ENCODE assay signal across 20 cellular contexts in the genomic region with DNA sequence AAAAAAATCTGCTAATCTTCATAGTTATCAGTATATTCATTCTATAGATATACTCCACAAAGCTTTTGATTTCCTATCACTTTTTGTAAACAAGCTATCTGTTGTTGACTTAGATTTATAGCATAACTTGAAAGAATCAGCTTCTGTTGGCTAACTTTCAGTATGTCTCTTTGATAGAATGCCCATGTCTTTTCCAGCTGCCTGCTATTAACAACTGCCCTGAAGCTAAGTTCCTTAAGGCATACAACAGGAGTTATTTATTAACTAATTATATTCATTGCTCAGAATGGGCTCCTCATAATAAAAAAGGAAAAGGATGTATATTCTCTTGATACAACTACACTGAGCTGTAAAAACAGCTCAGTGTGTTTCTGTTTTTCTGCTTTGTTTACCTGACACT.
A peak's percentile ranks its signal among the peaks of the same experiment; 100 is the strongest.
DNase-seq lines count a peak whose midpoint lies in the region; ATAC-seq, FAIRE-seq and TF ChIP-seq lines count a peak whose summit lies in the region.
"Had no signal": no experiment of that assay in that cellular context is flagged by ENCODE, and none has a peak within 500 bp of the region (broad histone marks: within the 10 kb centered on the region; RNA-seq: fewer than 3 reads in every experiment).

No MANE protein-coding gene starts in this region.

- H3K4me3 ChIP-seq in LNCaP clone FGC (ENCODE audit: low read depth, low read length): no peak overlapping the region
- H3K4me3 ChIP-seq in small intestine (ENCODE audit: low read depth in 1 of 2, low read length in 2 of 2): no peak overlapping the region

- H3K4me1 ChIP-seq in small intestine (ENCODE audit: control insufficient read depth in 2 of 2, insufficient read depth in 1 of 2, low read depth in 1 of 2, low read length in 1 of 2): no peaks in the 10 kb centered on the region

- H3K9me3 Mint-ChIP-seq in activated CD8-positive, alpha-beta T cell treated with anti-CD3 and anti-CD28 coated beads, Interleukin-2, amount 10 ng/mL, durations not matched to agents 7 days and 5 days (ENCODE audit: insufficient read depth): no peaks in the 10 kb centered on the region
- H3K9me3 Mint-ChIP-seq: H9 had no signal

- FAIRE-seq in small intestine (lab: Jason Lieb, UNC): no peak
- FAIRE-seq: A204.1, D721Med, H1, HepG2 had no signal

- POLR2A ChIA-PET in activated CD8-positive, alpha-beta T cell treated with anti-CD3 and anti-CD28 coated beads, Interleukin-2, amount 10 ng/mL, durations not matched to agents 7 days and 5 days (lab: Charles Lee): no interaction called here

- no peaks in the 10 kb centered on the region for H3K27me3 ChIP-seq in small intestine (ENCODE audit: control insufficient read depth in 2 of 2, insufficient read depth in 2 of 2, low read length in 2 of 2)
- H3K27me3 ChIP-seq: BE2C had no signal

- H3K9me3 ChIP-seq in small intestine (ENCODE audit: control insufficient read depth, low read depth): no peaks in the 10 kb centered on the region
- H3K9me3 ChIP-seq: BE2C, Caco-2 had no signal

- DNase-seq in LNCaP clone FGC (ENCODE audit: low read depth) (peak; percentile 67), foreskin melanocyte (peak; percentile 56), small intestine (peak; percentile 52), NCI-H526 treated with DMSO at 0.1 percent for 48 hours (lab: John Stamatoyannopoulos, UW) (no peak)
- no peak for DNase-seq in activated CD8-positive, alpha-beta T cell treated with anti-CD3 and anti-CD28 coated beads, Interleukin-2, amount 10 ng/mL, durations not matched to agents 7 days and 5 days
- DNase-seq: ACHN; BE2C; C1 segment of cervical spinal cord; CD4-positive, CD25-positive, alpha-beta regulatory T cell; CD8-positive, alpha-beta memory T cell; DMS79 treated with DMSO at 0.1 percent for 48 hours; GF-D8; H9 had no signal

- H3K27ac ChIP-seq in 22Rv1 (peak overlapping the region; percentile 22; the same call in 1 of the 2 replicates), small intestine (ENCODE audit: low read depth in 1 of 2, low read length in 1 of 2) (no peak overlapping the region)

- H3K4me3 Mint-ChIP-seq in activated CD8-positive, alpha-beta T cell treated with anti-CD3 and anti-CD28 coated beads, Interleukin-2, amount 10 ng/mL, durations not matched to agents 7 days and 5 days: no peak overlapping the region
- H3K4me3 Mint-ChIP-seq: CD4-positive, CD25-positive, alpha-beta regulatory T cell; CD8-positive, alpha-beta memory T cell; H9; IgD-negative memory B cell had no signal

- TF ChIP-seq CTCF in 22Rv1 (IDR thresholded peaks at IDR 0.05) (no peak), LNCaP clone FGC (IDR thresholded peaks at IDR 0.05; ENCODE audit: control insufficient read depth, extremely low read depth, insufficient read depth) (no peak)

- ATAC-seq in activated CD8-positive, alpha-beta T cell treated with anti-CD3 and anti-CD28 coated beads, Interleukin-2, amount 10 ng/mL, durations not matched to agents 7 days and 5 days: no peak
- ATAC-seq: HepG2 had no signal

- H3K27me3 Mint-ChIP-seq in activated CD8-positive, alpha-beta T cell treated with anti-CD3 and anti-CD28 coated beads, Interleukin-2, amount 10 ng/mL, durations not matched to agents 7 days and 5 days (ENCODE audit: low read depth): no peaks in the 10 kb centered on the region
- H3K27me3 Mint-ChIP-seq: CD4-positive, CD25-positive, alpha-beta regulatory T cell; CD8-positive, alpha-beta memory T cell; IgD-negative memory B cell had no signal

- no peaks in the 10 kb centered on the region for H3K36me3 ChIP-seq in small intestine (ENCODE audit: control insufficient read depth in 2 of 2, insufficient read depth in 2 of 2, low read length in 2 of 2)
- H3K36me3 ChIP-seq: BE2C had no signal

- CTCF ChIA-PET in activated CD8-positive, alpha-beta T cell treated with anti-CD3 and anti-CD28 coated beads, Interleukin-2, amount 10 ng/mL, durations not matched to agents 7 days and 5 days (lab: Charles Lee): no interaction called here

- no peak overlapping the region for H3K27ac Mint-ChIP-seq in activated CD8-positive, alpha-beta T cell treated with anti-CD3 and anti-CD28 coated beads, Interleukin-2, amount 10 ng/mL, durations not matched to agents 7 days and 5 days
- H3K27ac Mint-ChIP-seq: CD4-positive, CD25-positive, alpha-beta regulatory T cell; CD8-positive, alpha-beta memory T cell; H9; IgD-negative memory B cell had no signal

- H3K36me3 Mint-ChIP-seq in activated CD8-positive, alpha-beta T cell treated with anti-CD3 and anti-CD28 coated beads, Interleukin-2, amount 10 ng/mL, durations not matched to agents 7 days and 5 days (ENCODE audit: low read depth): no peaks in the 10 kb centered on the region
- H3K36me3 Mint-ChIP-seq: CD4-positive, CD25-positive, alpha-beta regulatory T cell; CD8-positive, alpha-beta memory T cell; IgD-negative memory B cell had no signal

- H3K4me1 Mint-ChIP-seq in activated CD8-positive, alpha-beta T cell treated with anti-CD3 and anti-CD28 coated beads, Interleukin-2, amount 10 ng/mL, durations not matched to agents 7 days and 5 days (ENCODE audit: low read depth): no peaks in the 10 kb centered on the region
- H3K4me1 Mint-ChIP-seq: CD4-positive, CD25-positive, alpha-beta regulatory T cell; CD8-positive, alpha-beta memory T cell; H9 had no signal

Comparison
In these comparisons a context has a peak if more than half of its experiments do, and no peak if none do; other contexts are left out.
1. DNase-seq: peak in LNCaP clone FGC (single experiment), foreskin melanocyte (single experiment) and small intestine (single experiment); none in NCI-H526 treated with DMSO at 0.1 percent for 48 hours (single experiment) and activated CD8-positive, alpha-beta T cell treated with anti-CD3 and anti-CD28 coated beads, Interleukin-2, amount 10 ng/mL, durations not matched to agents 7 days and 5 days (single experiment).